Comparison of ENCODE assay signal across 9 cellular contexts in the genomic region with DNA sequence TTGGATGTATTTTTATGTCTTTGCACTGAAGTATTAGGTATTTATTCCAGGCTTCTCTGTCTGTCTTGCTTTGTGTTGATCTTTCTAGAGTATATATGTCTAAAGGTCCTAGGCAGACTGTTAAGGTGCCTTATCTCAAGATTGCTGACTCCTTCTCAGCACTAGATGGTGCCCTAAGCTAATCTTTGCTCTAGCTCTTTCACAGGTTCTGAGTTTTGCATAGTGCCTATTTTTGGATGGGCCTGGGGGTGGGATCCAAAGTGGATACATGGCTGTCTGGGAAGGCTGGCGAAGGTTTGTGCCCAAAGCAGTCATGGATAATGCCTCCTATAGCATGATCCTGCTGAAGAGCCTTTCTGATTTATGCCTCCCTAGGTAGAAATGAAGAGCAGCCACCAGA.
DNase-seq lines count a peak whose midpoint lies in the region; ATAC-seq and TF ChIP-seq lines count a peak whose summit lies in the region.
"Had no signal": no experiment of that assay in that cellular context is flagged by ENCODE, and none has a peak within 500 bp of the region (broad histone marks: within the 10 kb centered on the region; RNA-seq: fewer than 3 reads in every experiment).

No MANE protein-coding gene starts in this region.

- no peak overlapping the region for H3K4me3 ChIP-seq in DND-41 (ENCODE audit: low read depth in 1 of 2, low read length in 2 of 2)
- H3K4me3 ChIP-seq in HAP-1: no peak overlapping the region
- no peak overlapping the region for H3K4me3 ChIP-seq in Panc1 (ENCODE audit: low read depth in 2 of 2, low read length in 2 of 2)
- H3K4me3 ChIP-seq: SJSA1 had no signal

- ATAC-seq in DND-41 (ENCODE audit: insufficient read depth, low read depth) (no peak), Panc1 (0 out of 2 replicates have a peak, but pooled peaks have one; percentile 63), GM18520 (IDR thresholded peaks at IDR 0.05; ENCODE audit: unreplicated experiment) (no peak)

- H3K36me3 Mint-ChIP-seq in nephron progenitor cell (ENCODE audit: low read depth): peaks cover 9% of the 10 kb centered on the region

- intact Hi-C loops in Panc1 (cut with micrococcal nuclease; ENCODE audit: unreplicated experiment): loop anchor here (1.0 kb wide), 1 partner anchor 419 kb away; no protein-coding TSS in a partner anchor

- H3K4me1 ChIP-seq in DND-41 (ENCODE audit: insufficient read depth, low read length) (no peaks in the 10 kb centered on the region), HAP-1 (no peaks in the 10 kb centered on the region), Panc1 (ENCODE audit: control insufficient read depth, insufficient read depth, low read length) (no peaks in the 10 kb centered on the region)
- H3K4me1 ChIP-seq: SJSA1 had no signal

- no peak overlapping the region for H3K4me3 Mint-ChIP-seq in nephron progenitor cell

- no TSS peak for BruUV-seq in Panc1 (replicated peaks; lab: Mats Ljungman, UMichigan)

- H3K27ac ChIP-seq in DND-41 (ENCODE audit: low read length): no peak overlapping the region
- no peak overlapping the region for H3K27ac ChIP-seq in Panc1 (ENCODE audit: low read length)
- H3K27ac ChIP-seq: SJSA1 had no signal

- H3K27me3 Mint-ChIP-seq in nephron progenitor cell (ENCODE audit: low read depth, poor library complexity): peaks cover 3% of the 10 kb centered on the region

- no peak overlapping the region for H3K27ac Mint-ChIP-seq in nephron progenitor cell

- H3K36me3 ChIP-seq in DND-41 (ENCODE audit: insufficient read depth, low read length) (no peaks in the 10 kb centered on the region), HAP-1 (replicated peaks) (no peaks in the 10 kb centered on the region), Panc1 (ENCODE audit: control insufficient read depth, insufficient read depth, low read length) (no peaks in the 10 kb centered on the region)
- H3K36me3 ChIP-seq: SJSA1 had no signal

- POLR2A ChIA-PET in Panc1 (lab: Charles Lee): no interaction called here

- H2AFZ ChIP-seq in DND-41 (ENCODE audit: low read depth, low read length): no peak overlapping the region

- H3K79me2 ChIP-seq in DND-41 (ENCODE audit: insufficient read depth, low read length): no peaks in the 10 kb centered on the region

- H3K4me2 ChIP-seq in DND-41 (ENCODE audit: insufficient read depth, low read length): no peak overlapping the region

- H3K9me3 ChIP-seq in DND-41 (ENCODE audit: insufficient read depth, low read length, severe bottlenecking) (no peaks in the 10 kb centered on the region), HAP-1 (no peaks in the 10 kb centered on the region), Panc1 (ENCODE audit: control insufficient read depth, insufficient read depth, low read depth, low read length) (no peaks in the 10 kb centered on the region)
- H3K9me3 ChIP-seq: SJSA1 had no signal

- H3K27me3 ChIP-seq in DND-41 (ENCODE audit: insufficient read depth, low read length, poor library complexity): no peaks in the 10 kb centered on the region
- no peaks in the 10 kb centered on the region for H3K27me3 ChIP-seq in HAP-1 (ENCODE audit: low read depth)
- 0 out of 2 replicates have a peak, but pooled peaks cover 3% of the 10 kb centered on the region for H3K27me3 ChIP-seq in Panc1 (ENCODE audit: control insufficient read depth, insufficient read depth, low read length)
- H3K27me3 ChIP-seq: SJSA1 had no signal

- no peaks in the 10 kb centered on the region for H4K20me1 ChIP-seq in DND-41 (ENCODE audit: insufficient read depth, low read length)

- DNase-seq in DND-41: no peak
- DNase-seq in HAP-1 (ENCODE audit: low spot score in 2 of 2): peak; percentile 27 to 41
- no peak for DNase-seq in Panc1 (ENCODE audit: low read depth, low spot score)
- peak; percentile 23 for DNase-seq in iPS-NIHi11 (ENCODE audit: low spot score)
- DNase-seq in NCI-H128 (lab: John Stamatoyannopoulos, UW; ENCODE audit: unreplicated experiment): no peak
- DNase-seq in nephron progenitor cell: no peak
- DNase-seq in HuH-7.5 (ENCODE audit: low spot score): no peak

- H3K9me3 Mint-ChIP-seq in nephron progenitor cell: peaks cover 64% of the 10 kb centered on the region

- in situ Hi-C loops in HAP-1 (cut with MboI; ENCODE audit: low sequenced_read_pairs) (loop anchor here (25.0 kb wide), 1 partner anchor 583 kb away; no protein-coding TSS in a partner anchor), Panc1 (cut with HindIII; ENCODE audit: low pct_unique_long_range_greater_than_20kb, low sequenced_read_pairs) (no loop called here)

- CTCF ChIA-PET in Panc1 (lab: Charles Lee): interaction anchor here (1.1 kb wide), 1 partner anchor 418 kb away, joined by 4 read pairs; no protein-coding TSS in a partner anchor

- H3K9ac ChIP-seq in DND-41 (ENCODE audit: low read depth, low read length): no peak overlapping the region

- TF ChIP-seq CTCF in DND-41 (IDR thresholded peaks at IDR 0.05; ENCODE audit: borderline replicate concordance, extremely low read depth, low read length, poor library complexity, severe bottlenecking) (peak; percentile 55), Panc1 (IDR thresholded peaks at IDR 0.05) (peak; percentile 63), nephron progenitor cell (IDR thresholded peaks at IDR 0.05) (no peak)

- peaks cover 8% of the 10 kb centered on the region for H3K4me1 Mint-ChIP-seq in nephron progenitor cell

Comparison
In these comparisons a context has a peak if more than half of its experiments do, and no peak if none do; other contexts are left out.
1. DNase-seq: peak in HAP-1 (2 of 2) and iPS-NIHi11 (single experiment); none in DND-41 (single experiment), Panc1 (single experiment), NCI-H128 (single experiment), nephron progenitor cell (single experiment) and HuH-7.5 (single experiment).